Comparison of ENCODE assay signal across 2 cellular contexts in genomic region chr1:18953656-18954259, GRCh38.
TF ChIP-seq lines count a peak whose summit lies in the region.

No MANE protein-coding gene starts in this region.

TF ChIP-seq in SK-N-SH, 30 proteins besides CTCF, POLR2A, EP300 and RAD21 (continued from another document):
- TF ChIP-seq ELF1 (IDR thresholded peaks at IDR 0.05) (no peak), MEF2A (IDR thresholded peaks at IDR 0.05; ENCODE audit: borderline replicate concordance, low read depth) (no peak), CHD2 (IDR thresholded peaks at IDR 0.05; ENCODE audit: low read length, partially characterized antibody) (no peak), NFIC (IDR thresholded peaks at IDR 0.05; ENCODE audit: borderline replicate concordance) (no peak)

TF ChIP-seq in SK-N-SH treated with all-trans-retinoic acid at 6 μM for 48 hours, 23 proteins besides CTCF, POLR2A, EP300 and RAD21 (continued from another document):
- TF ChIP-seq CREB5 (CRISPR knock-in tag; IDR thresholded peaks at IDR 0.05; ENCODE audit: low read depth) (no peak), PATZ1 (CRISPR knock-in tag; IDR thresholded peaks at IDR 0.05; ENCODE audit: borderline replicate concordance) (no peak), TOX (CRISPR knock-in tag; IDR thresholded peaks at IDR 0.05; ENCODE audit: borderline replicate concordance) (no peak), POU6F1 (CRISPR knock-in tag; IDR thresholded peaks at IDR 0.05; ENCODE audit: borderline replicate concordance, low read depth) (no peak), ZNF8 (CRISPR knock-in tag; IDR thresholded peaks at IDR 0.05) (no peak), ZNF70 (CRISPR knock-in tag; IDR thresholded peaks at IDR 0.05) (no peak), ESRRG (CRISPR knock-in tag; IDR thresholded peaks at IDR 0.05) (no peak), ZC3H10 (CRISPR knock-in tag; IDR thresholded peaks at IDR 0.05) (no peak), ARNTL (CRISPR knock-in tag; IDR thresholded peaks at IDR 0.05; ENCODE audit: borderline replicate concordance, low read depth) (no peak), CSDC2 (CRISPR knock-in tag; IDR thresholded peaks at IDR 0.05) (no peak), BACH2 (CRISPR knock-in tag; IDR thresholded peaks at IDR 0.05; ENCODE audit: borderline replicate concordance) (no peak), ZNF565 (CRISPR knock-in tag; conservative IDR thresholded peaks at IDR 0.05; ENCODE audit: low read depth) (no peak), TSHZ2 (CRISPR knock-in tag; IDR thresholded peaks at IDR 0.05) (no peak)
TF ChIP-seq in SK-N-SH treated with all-trans-retinoic acid at 6 μM for 48 hours: peak in this region for 0.
